Comparison of ENCODE assay signal across 25 cellular contexts in genomic region chr1:119774746-119775495, GRCh38. TPM values are rescaled to one million over a fixed set of nuclear protein-coding genes. Genes with fewer than 3 reads are reported as not detected.
DNase-seq lines count a peak whose midpoint lies in the region; TF ChIP-seq lines count a peak whose summit lies in the region.
"Had no signal": no experiment of that assay in that cellular context is flagged by ENCODE, and none has a peak within 500 bp of the region (broad histone marks: within the 10 kb centered on the region; RNA-seq: fewer than 3 reads in every experiment).

No MANE protein-coding gene starts in this region.

- intact Hi-C loops in Caco-2 (cut with micrococcal nuclease; ENCODE audit: unreplicated experiment) = loop anchor here (1.0 kb wide), 2 partner anchors 9 to 15 kb away; no protein-coding TSS in a partner anchor
- intact Hi-C loops in testis (cut with DNase I; ENCODE audit: low total_unique reads) = no loop called here

- no peak for TF ChIP-seq CTCF in Caco-2 (IDR thresholded peaks at IDR 0.05; ENCODE audit: insufficient read depth in 1 of 2, low read depth in 1 of 2, low read length in 1 of 2, severe bottlenecking in 1 of 2, unreplicated experiment in 1 of 2)
- no peak for TF ChIP-seq CTCF in testis (IDR thresholded peaks at IDR 0.05)

- H2BK15ac ChIP-seq in neuronal stem cell (ENCODE audit: low read length) = no peak overlapping the region

- H3K9me3 Mint-ChIP-seq in Caco-2 (ENCODE audit: unreplicated experiment) = no peaks in the 10 kb centered on the region
- H3K9me3 Mint-ChIP-seq: CD14-positive monocyte; dendritic cell treated with granulocyte-macrophage colony-stimulating factor and Interleukin-4, amounts not matched to agents 40 ng/mL and 50 ng/mL, for 4 days had no signal

- no CpG with 5 or more reads among the region's 7 CpGs for WGBS in neuronal stem cell (ENCODE audit: extremely low coverage in 2 of 2, insufficient read length in 2 of 2, insufficient replicate concordance in 1 of 2), 2 donors
- WGBS in testis, 2 donors = 79% methylated on average over 7 of the region's 7 CpGs

- DNase-seq in Caco-2 (peak; percentile 45 to 88), LoVo (ENCODE audit: low spot score) (peak; percentile 74), kidney tubule cell (ENCODE audit: low spot score) (peak; percentile 61), neuronal stem cell (ENCODE audit: low spot score) (no peak), GM03348 (ENCODE audit: low spot score) (no peak), AG08395 (ENCODE audit: low spot score) (no peak), HUDEP-2 (lab: John Stamatoyannopoulos, UW; ENCODE audit: unreplicated experiment in 76 of 76) (no peak), testis (no peak)
- DNase-seq: ACHN; activated gamma-delta T cell treated with Interleukin-2 at 50 U/mL for 16 hours; amygdala; foreskin fibroblast; GDM1; hippocampal formation; KG1; mesenchymal stem cell; NCI-H446; psoas muscle; stimulated activated CD4-positive, alpha-beta T cell treated with anti-CD3 and anti-CD28 coated beads, Interleukin-4, amount 100 ng/mL, for 24 hours; T-helper 2 cell; uterus had no signal

- no peaks in the 10 kb centered on the region for H3K79me1 ChIP-seq in neuronal stem cell (ENCODE audit: low read depth, low read length)

- no peaks in the 10 kb centered on the region for H3K36me3 ChIP-seq in Caco-2 (ENCODE audit: control insufficient read depth, insufficient read depth, low read length)
- no peaks in the 10 kb centered on the region for H3K36me3 ChIP-seq in neuronal stem cell (replicated peaks in 1 of 2; ENCODE audit: control insufficient read depth in 2 of 2, insufficient read depth in 2 of 2, low read length in 2 of 2)
- H3K36me3 ChIP-seq in testis (ENCODE audit: low read depth, missing control alignments) = no peaks in the 10 kb centered on the region
- H3K36me3 ChIP-seq: cardiac muscle cell, uterus had no signal

- no peak for TF ChIP-seq POLR2A in testis (IDR thresholded peaks at IDR 0.05)

- H4K8ac ChIP-seq in neuronal stem cell (ENCODE audit: low read depth, low read length) = no peak overlapping the region

- no peak overlapping the region for H2BK12ac ChIP-seq in neuronal stem cell (ENCODE audit: low read length)

- peaks cover 2% of the 10 kb centered on the region for H3K36me3 Mint-ChIP-seq in Caco-2 (ENCODE audit: insufficient read depth, unreplicated experiment)
- H3K36me3 Mint-ChIP-seq: CD14-positive monocyte had no signal

- H3K4me3 Mint-ChIP-seq in Caco-2 (ENCODE audit: unreplicated experiment) = peak overlapping the region; percentile 42
- H3K4me3 Mint-ChIP-seq: CD14-positive monocyte; dendritic cell treated with granulocyte-macrophage colony-stimulating factor and Interleukin-4, amounts not matched to agents 40 ng/mL and 50 ng/mL, for 4 days had no signal

- peak overlapping the region; percentile 53 for H3K18ac ChIP-seq in neuronal stem cell (ENCODE audit: low read length)

- H2BK5ac ChIP-seq in neuronal stem cell (ENCODE audit: low read length) = peak overlapping the region; percentile 56

- H3K23ac ChIP-seq in neuronal stem cell (ENCODE audit: low read depth, low read length, poor library complexity) = no peak overlapping the region

- no peaks in the 10 kb centered on the region for H3K9me3 ChIP-seq in Caco-2
- no peaks in the 10 kb centered on the region for H3K9me3 ChIP-seq in neuronal stem cell (replicated peaks in 1 of 2; ENCODE audit: control insufficient read depth in 2 of 2, insufficient read depth in 1 of 2, low read depth in 1 of 2, low read length in 2 of 2)
- H3K9me3 ChIP-seq in testis = no peaks in the 10 kb centered on the region
- H3K9me3 ChIP-seq: psoas muscle, uterus had no signal

- H3K9ac ChIP-seq in neuronal stem cell (ENCODE audit: low read depth, low read length, poor library complexity) = no peak overlapping the region

- CTCF ChIA-PET in Caco-2 (lab: Charles Lee) = interaction anchor here (1.1 kb wide), 1 partner anchor 8 kb away, joined by 6 read pairs; no protein-coding TSS in a partner anchor

- peaks cover 27% of the 10 kb centered on the region for H3K4me1 Mint-ChIP-seq in Caco-2 (ENCODE audit: low read depth, unreplicated experiment)

- no peak overlapping the region for H2AK5ac ChIP-seq in neuronal stem cell (ENCODE audit: low read depth, low read length)

- H3K27me3 ChIP-seq in Caco-2 (replicated peaks; ENCODE audit: control insufficient read depth, insufficient read depth, low read length) (no peaks in the 10 kb centered on the region), neuronal stem cell (ENCODE audit: control insufficient read depth in 3 of 3, insufficient read depth in 3 of 3, low read depth in 1 of 3, low read length in 3 of 3) (peaks cover 0 to 24% (median 0%) of the 10 kb centered on the region in 3 experiments), testis (no peaks in the 10 kb centered on the region)
- H3K27me3 ChIP-seq: cardiac muscle cell, uterus had no signal

- no peak overlapping the region for H4K91ac ChIP-seq in neuronal stem cell (ENCODE audit: low read depth, low read length, poor library complexity)

- BruUV-seq in Caco-2 (replicated peaks; lab: Mats Ljungman, UMichigan) = no TSS peak

- H3K27ac ChIP-seq in neuronal stem cell (replicated peaks; ENCODE audit: low read length) (peak overlapping the region; percentile 78), testis (no peak overlapping the region)
- H3K27ac ChIP-seq: cardiac muscle cell, psoas muscle, uterus had no signal

- no peaks in the 10 kb centered on the region for H3K27me3 Mint-ChIP-seq in Caco-2 (ENCODE audit: insufficient read depth, unreplicated experiment)
- H3K27me3 Mint-ChIP-seq: dendritic cell treated with granulocyte-macrophage colony-stimulating factor and Interleukin-4, amounts not matched to agents 40 ng/mL and 50 ng/mL, for 4 days had no signal

- no peak overlapping the region for H3K4ac ChIP-seq in neuronal stem cell (ENCODE audit: low read length)

- H3K27ac Mint-ChIP-seq in Caco-2 (ENCODE audit: unreplicated experiment) = peak overlapping the region; percentile 61
- H3K27ac Mint-ChIP-seq: dendritic cell treated with granulocyte-macrophage colony-stimulating factor and Interleukin-4, amounts not matched to agents 40 ng/mL and 50 ng/mL, for 4 days had no signal

- H2BK120ac ChIP-seq in neuronal stem cell (ENCODE audit: low read depth, low read length) = peak overlapping the region; percentile 25

- H3K4me2 ChIP-seq in neuronal stem cell (ENCODE audit: insufficient read depth, low read length, poor library complexity, severe bottlenecking) = no peak overlapping the region

- H3K14ac ChIP-seq in neuronal stem cell (ENCODE audit: low read length) = no peak overlapping the region

- POLR2A ChIA-PET in Caco-2 (lab: Charles Lee) = interaction anchor here (0.5 to 0.6 kb wide), 2 partner anchors 19 to 37 kb away, joined by 3 to 4 read pairs; no protein-coding TSS in a partner anchor

- H2AFZ ChIP-seq in neuronal stem cell (ENCODE audit: low read length) = peak overlapping the region; percentile 11

- peaks cover 69% of the 10 kb centered on the region for H3K4me1 ChIP-seq in Caco-2
- peaks cover under 1 to 29% of the 10 kb centered on the region in 2 donors for H3K4me1 ChIP-seq in neuronal stem cell (ENCODE audit: control insufficient read depth in 2 of 2, insufficient read depth in 1 of 2, low read depth in 1 of 2, low read length in 2 of 2)
- no peaks in the 10 kb centered on the region for H3K4me1 ChIP-seq in testis
- H3K4me1 ChIP-seq: uterus had no signal

- no peak overlapping the region for H3K4me3 ChIP-seq in Caco-2 (ENCODE audit: low read depth, low read length)
- H3K4me3 ChIP-seq in neuronal stem cell (ENCODE audit: low read length in 2 of 2) = no peak overlapping the region
- H3K4me3 ChIP-seq in testis = no peak overlapping the region
- H3K4me3 ChIP-seq: cardiac muscle cell, psoas muscle, uterus had no signal

RNA-seq across cellular contexts. Expression of gene HMGCS2, which starts 6.2 kb away (rescaled TPM):
- total RNA-seq in Caco-2 (2022) = 10.2 and 15.2 TPM in 2 replicates
- 0.06 TPM for polyA plus RNA-seq in neuronal stem cell (2013, experiment 1 of 2)
- polyA plus RNA-seq in neuronal stem cell (2013, experiment 2 of 2) = 0.14 TPM
- 10 to 100 TPM in 1 of 2 donors, 1 to 10 TPM in 1; 2.5 to 43.6 TPM for total RNA-seq in testis
- polyA plus RNA-seq in testis (ENCODE audit: insufficient read depth, low read depth, low replicate concordance) = 93.7 TPM
- total RNA-seq: cardiac muscle cell had no signal
- polyA plus RNA-seq: CD14-positive monocyte, neural cell had no signal

RNA-seq across cellular contexts. Expression of gene REG4, which starts 36.3 kb away (rescaled TPM):
- total RNA-seq in Caco-2 (2022) (8.0 and 18.8 TPM in 2 replicates), testis (1 to 10 TPM in 1 of 2 donors, under 1 TPM in 1; 0.16 to 1.9 TPM)
- polyA plus RNA-seq in neuronal stem cell (2013, experiment 1 of 2) = 0.06 TPM
- polyA plus RNA-seq in neuronal stem cell (2013, experiment 2 of 2) = 0.03 TPM
- 6.3 TPM for polyA plus RNA-seq in testis (ENCODE audit: insufficient read depth, low read depth, low replicate concordance)
- total RNA-seq: cardiac muscle cell, psoas muscle, uterus had no signal
- polyA plus RNA-seq: cardiac muscle cell, CD14-positive monocyte, neural cell had no signal

Comparison
In these comparisons a context has a peak if more than half of its experiments do, and no peak if none do; other contexts are left out.
1. DNase-seq: peak in Caco-2 (2 of 2), LoVo (single experiment) and kidney tubule cell (single experiment); none in neuronal stem cell (single experiment), GM03348 (single experiment), AG08395 (single experiment), HUDEP-2 (0 of 76) and testis (single experiment).